Comparison of ENCODE assay signal across 8 cellular contexts in genomic region chr2:45649855-45650806, GRCh38.
A peak's percentile ranks its signal among the peaks of the same experiment; 100 is the strongest.
DNase-seq lines count a peak whose midpoint lies in the region; ATAC-seq and TF ChIP-seq lines count a peak whose summit lies in the region.

No MANE protein-coding gene starts in this region.

- TF ChIP-seq CTCF in WERI-Rb-1 (IDR thresholded peaks at IDR 0.05; ENCODE audit: low read depth, low read length) = no peak
- TF ChIP-seq CTCF in cardiac fibroblast (IDR thresholded peaks at IDR 0.05; ENCODE audit: low read depth, low read length) = no peak

- H3K27ac ChIP-seq in WERI-Rb-1 = no peak overlapping the region

- H3K27me3 ChIP-seq in WERI-Rb-1 (ENCODE audit: insufficient read depth, low read depth, severe bottlenecking) = peaks cover 14% of the 10 kb centered on the region

- H3K4me3 ChIP-seq in WERI-Rb-1 (ENCODE audit: low read depth, low read length) = peak overlapping the region; percentile 54
- H3K4me3 ChIP-seq in cardiac fibroblast (replicated peaks in 1 of 2; ENCODE audit: low read depth in 2 of 2, low read length in 2 of 2) = peak overlapping the region; percentile 80 to 91

- H3K36me3 ChIP-seq in WERI-Rb-1 = no peaks in the 10 kb centered on the region

- DNase-seq in DMS79 (lab: John Stamatoyannopoulos, UW) (peak; percentile 11), KBM-7 (peak; percentile 54), WERI-Rb-1 (peak; percentile 77), cardiac fibroblast (ENCODE audit: low read depth in 2 of 2) (peak; percentile 56 to 67), islet precursor cell (peak; percentile 81), SKM-1 (lab: John Stamatoyannopoulos, UW; ENCODE audit: unreplicated experiment) (no peak)
- peak; percentile 55 for DNase-seq in stimulated activated CD4-positive, alpha-beta T cell treated with anti-CD3 and anti-CD28 coated beads, Interleukin-12 subunit alpha, Interleukin-12 subunit beta, amount 100 ng/mL, for 4 hours

- peak; percentile 35 for ATAC-seq in GM21529 (IDR thresholded peaks at IDR 0.05; ENCODE audit: unreplicated experiment)

- H3K9me3 ChIP-seq in WERI-Rb-1 (ENCODE audit: severe bottlenecking) = no peaks in the 10 kb centered on the region

- in situ Hi-C loops in KBM-7 (cut with MboI; ENCODE audit: low pct_unique_long_range_greater_than_20kb, low sequenced_read_pairs) = loop anchor here (25.0 kb wide), 1 partner anchor 287 kb away; no protein-coding TSS in a partner anchor
